In the genomic region with DNA sequence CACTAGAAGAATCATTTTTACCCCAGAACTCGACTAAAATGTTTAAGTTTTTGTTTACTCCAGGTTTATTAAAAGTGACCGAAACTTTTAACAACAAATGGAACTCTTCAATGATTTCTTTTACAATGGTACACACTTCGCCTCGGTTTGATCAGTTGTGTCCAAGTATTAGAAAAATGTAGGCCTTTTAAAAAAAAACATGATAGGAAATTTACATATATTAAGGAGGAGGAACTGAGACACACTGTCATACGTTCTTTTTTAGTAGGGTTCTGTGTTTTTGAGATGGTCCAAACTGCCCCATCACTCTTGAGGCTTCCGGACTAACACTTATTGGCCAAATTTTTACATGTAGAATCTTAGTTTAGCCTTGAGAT, we compare ENCODE assay signal across 1 cellular context.
TF ChIP-seq lines count a peak whose summit lies in the region.

No MANE protein-coding gene starts in this region.

TF ChIP-seq in IMR-90, 13 proteins besides CTCF, POLR2A, EP300 and RAD21:
- TF ChIP-seq FOS (IDR thresholded peaks at IDR 0.05; ENCODE audit: low read depth, low read length) = no peak
- no peak for TF ChIP-seq ELK1 (IDR thresholded peaks at IDR 0.05; ENCODE audit: borderline replicate concordance, low read depth, low read length)
- TF ChIP-seq, protein P1, sequence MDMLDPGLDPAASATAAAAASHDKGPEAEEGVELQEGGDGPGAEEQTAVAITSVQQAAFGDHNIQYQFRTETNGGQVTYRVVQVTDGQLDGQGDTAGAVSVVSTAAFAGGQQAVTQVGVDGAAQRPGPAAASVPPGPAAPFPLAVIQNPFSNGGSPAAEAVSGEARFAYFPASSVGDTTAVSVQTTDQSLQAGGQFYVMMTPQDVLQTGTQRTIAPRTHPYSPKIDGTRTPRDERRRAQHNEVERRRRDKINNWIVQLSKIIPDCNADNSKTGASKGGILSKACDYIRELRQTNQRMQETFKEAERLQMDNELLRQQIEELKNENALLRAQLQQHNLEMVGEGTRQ (IDR thresholded peaks at IDR 0.05; ENCODE audit: low read depth, low read length) = no peak
- TF ChIP-seq MAZ (IDR thresholded peaks at IDR 0.05; ENCODE audit: borderline replicate concordance, low read depth, low read length) = no peak
- no peak for TF ChIP-seq MXI1 (IDR thresholded peaks at IDR 0.05; ENCODE audit: borderline replicate concordance, low read depth, low read length)
- TF ChIP-seq BHLHE40 (IDR thresholded peaks at IDR 0.05; ENCODE audit: low read depth, low read length) = no peak
- TF ChIP-seq RCOR1 (IDR thresholded peaks at IDR 0.05; ENCODE audit: insufficient replicate concordance, low read length) = no peak
- TF ChIP-seq MAFK (IDR thresholded peaks at IDR 0.05; ENCODE audit: low read depth, low read length) = no peak
- TF ChIP-seq NFE2L2 (IDR thresholded peaks at IDR 0.05; ENCODE audit: low read depth, low read length) = no peak
- no peak for TF ChIP-seq CHD1 (IDR thresholded peaks at IDR 0.05; ENCODE audit: low read depth, low read length)
- TF ChIP-seq RFX5 (IDR thresholded peaks at IDR 0.05; ENCODE audit: low read depth, low read length) = no peak
- no peak for TF ChIP-seq SMC3 (IDR thresholded peaks at IDR 0.05; ENCODE audit: low read depth, low read length)
- TF ChIP-seq CEBPB (IDR thresholded peaks at IDR 0.05; ENCODE audit: low read depth, low read length) = no peak
TF ChIP-seq in IMR-90: peak in this region for 0.
